Comparison of ENCODE assay signal across 25 cellular contexts in genomic region chr4:34196375-34196774, GRCh38.
"Had no signal": no experiment of that assay in that cellular context is flagged by ENCODE, and none has a peak within 500 bp of the region (broad histone marks: within the 10 kb centered on the region; RNA-seq: fewer than 3 reads in every experiment).

No MANE protein-coding gene starts in this region.

- H3K27ac ChIP-seq: SK-N-MC had no signal

- H3K27me3 Mint-ChIP-seq: activated naive CD8-positive, alpha-beta T cell; activated T-helper 17 cell treated with anti-CD3 and anti-CD28 coated beads, Interleukin-2, amount 50 U/mL, for 72 hours; IgD-negative memory B cell; T-cell had no signal

- H3K36me3 Mint-ChIP-seq: activated naive CD8-positive, alpha-beta T cell; IgD-negative memory B cell; T-cell had no signal

- H3K4me3 Mint-ChIP-seq: activated naive CD4-positive, alpha-beta T cell treated with anti-CD3 and anti-CD28 coated beads for 36 hours; activated naive CD8-positive, alpha-beta T cell; activated T-helper 17 cell treated with anti-CD3 and anti-CD28 coated beads, Interleukin-2, amount 50 U/mL, for 72 hours; IgD-negative memory B cell; T-cell had no signal

- H3K4me3 ChIP-seq: SK-N-MC had no signal

- ATAC-seq: activated CD4-positive, CD25-positive, alpha-beta regulatory T cell treated with anti-CD3 and anti-CD28 coated beads, Interleukin-2, amount 50 U/mL, for 24 hours; activated T-helper 17 cell treated with anti-CD3 and anti-CD28 coated beads, Interleukin-2, amount 50 U/mL, for 72 hours; Panc1; Right ventricle myocardium inferior; T-cell had no signal

- H3K27ac Mint-ChIP-seq: activated naive CD4-positive, alpha-beta T cell treated with anti-CD3 and anti-CD28 coated beads for 36 hours; activated naive CD8-positive, alpha-beta T cell; activated T-helper 17 cell treated with anti-CD3 and anti-CD28 coated beads, Interleukin-2, amount 50 U/mL, for 72 hours; IgD-negative memory B cell; T-cell had no signal

- DNase-seq: activated CD4-positive, alpha-beta T cell treated with anti-CD3 and anti-CD28 coated beads for 4 hours; activated gamma-delta T cell; activated naive CD4-positive, alpha-beta T cell treated with anti-CD3 and anti-CD28 coated beads for 36 hours; activated T-cell treated with anti-CD3 and anti-CD28 coated beads for 4 hours; activated T-cell treated with anti-CD3 and anti-CD28 coated beads, Interleukin-2, amount 50 U/mL, for 48 hours; anterior cingulate cortex; KG1; NCI-H1092; NCI-H1417; NCI-H1930; NCI-H2171; NCI-H2227 treated with DMSO at 0.1 percent for 48 hours; NCI-H526 treated with DMSO at 0.1 percent for 48 hours; NCI-H82; OCI-M1; RPMI8226; T-cell; T-helper 2 cell had no signal

- H3K4me1 Mint-ChIP-seq: activated T-helper 17 cell treated with anti-CD3 and anti-CD28 coated beads, Interleukin-2, amount 50 U/mL, for 72 hours; T-cell had no signal
